In genomic region chr19:16025108-16026101, GRCh38 we compare ENCODE assay signal across 8 cellular contexts. TPM values are rescaled to one million over a fixed set of nuclear protein-coding genes. Genes with fewer than 3 reads are reported as not detected.
DNase-seq lines count a peak whose midpoint lies in the region; ATAC-seq and TF ChIP-seq lines count a peak whose summit lies in the region.

No MANE protein-coding gene starts in this region.

- no peaks in the 10 kb centered on the region for H3K9me3 Mint-ChIP-seq in naive thymus-derived CD4-positive, alpha-beta T cell

- POLR2A ChIA-PET in naive thymus-derived CD4-positive, alpha-beta T cell (lab: Charles Lee): no interaction called here

- no peaks in the 10 kb centered on the region for H3K27me3 ChIP-seq in naive thymus-derived CD4-positive, alpha-beta T cell (ENCODE audit: control insufficient read depth in 2 of 2, insufficient read depth in 2 of 2, low read length in 2 of 2)

- TF ChIP-seq POLR2A in NB4 (IDR thresholded peaks at IDR 0.05; ENCODE audit: extremely low read depth, insufficient read length): no peak

- CTCF ChIA-PET in naive thymus-derived CD4-positive, alpha-beta T cell (lab: Charles Lee): no interaction called here

- H3K27me3 Mint-ChIP-seq in naive thymus-derived CD4-positive, alpha-beta T cell: peaks cover 0 to 3% (median 0%) of the 10 kb centered on the region in 5 donors

- DNase-seq in NB4 (ENCODE audit: low read depth) (peak; percentile 48), cerebellum (ENCODE audit: low spot score) (peak; percentile 20), NCI-H2107 (lab: John Stamatoyannopoulos, UW) (no peak), putamen (ENCODE audit: low spot score) (no peak)
- no peak for DNase-seq in naive thymus-derived CD4-positive, alpha-beta T cell

- intact Hi-C loops in naive thymus-derived CD4-positive, alpha-beta T cell (cut with micrococcal nuclease): no loop called here

- no peak overlapping the region for H3K27ac Mint-ChIP-seq in naive thymus-derived CD4-positive, alpha-beta T cell

- H3K36me3 Mint-ChIP-seq in naive thymus-derived CD4-positive, alpha-beta T cell: no peaks in the 10 kb centered on the region

- no peaks in the 10 kb centered on the region for H3K4me1 ChIP-seq in naive thymus-derived CD4-positive, alpha-beta T cell (ENCODE audit: control insufficient read depth in 2 of 2, insufficient read depth in 2 of 2, low read length in 2 of 2)

- no peaks in the 10 kb centered on the region for H3K9me3 ChIP-seq in naive thymus-derived CD4-positive, alpha-beta T cell (ENCODE audit: control insufficient read depth in 2 of 3, low read length in 3 of 3)

- H3K4me3 Mint-ChIP-seq in naive thymus-derived CD4-positive, alpha-beta T cell: no peak overlapping the region

- no peak overlapping the region for H3K4me3 ChIP-seq in NB4 (ENCODE audit: low read depth, low read length)
- H3K4me3 ChIP-seq in naive thymus-derived CD4-positive, alpha-beta T cell (ENCODE audit: low read length): no peak overlapping the region

- H3K27ac ChIP-seq in naive thymus-derived CD4-positive, alpha-beta T cell (ENCODE audit: low read depth, low read length): no peak overlapping the region

- peak; percentile 48 for TF ChIP-seq CTCF in GM12873 (IDR thresholded peaks at IDR 0.05; ENCODE audit: insufficient read depth, low read depth, low read length, missing control alignments)
- TF ChIP-seq CTCF in NB4 (IDR thresholded peaks at IDR 0.05; ENCODE audit: low read depth, low read length): peak; percentile 38

- peak; percentile 63 for ATAC-seq in naive thymus-derived CD4-positive, alpha-beta T cell
- ATAC-seq in GM21576 (IDR thresholded peaks at IDR 0.05; ENCODE audit: unreplicated experiment) (no peak), GM21381 (IDR thresholded peaks at IDR 0.05; ENCODE audit: unreplicated experiment) (no peak)

- no peaks in the 10 kb centered on the region for H3K36me3 ChIP-seq in naive thymus-derived CD4-positive, alpha-beta T cell (ENCODE audit: control insufficient read depth in 2 of 3, insufficient read depth in 3 of 3, low read length in 3 of 3)

- peaks cover 0 to 3% (median 0%) of the 10 kb centered on the region in 7 donors for H3K4me1 Mint-ChIP-seq in naive thymus-derived CD4-positive, alpha-beta T cell

RNA-seq across cellular contexts. Expression of gene TPM4, which starts 50.9 kb away (rescaled TPM):
- total RNA-seq in cerebellum: 92.0 TPM
- total RNA-seq in naive thymus-derived CD4-positive, alpha-beta T cell: 100 to 1,000 TPM in 3 of 5 experiments, 10 to 100 TPM in 2; 65.8 to 435 (median 126) TPM
- 10 to 100 TPM; 28.2 to 43.5 TPM for polyA plus RNA-seq in naive thymus-derived CD4-positive, alpha-beta T cell

Comparison
In these comparisons a context has a peak if more than half of its experiments do, and no peak if none do; other contexts are left out.
1. DNase-seq: peak in NB4 (single experiment) and cerebellum (single experiment); none in naive thymus-derived CD4-positive, alpha-beta T cell (0 of 9), NCI-H2107 (single experiment) and putamen (single experiment).